In genomic region chrX:71178908-71179307, GRCh38 we compare ENCODE assay signal across 8 cellular contexts.
DNase-seq lines count a peak whose midpoint lies in the region; ATAC-seq and FAIRE-seq lines count a peak whose summit lies in the region.

No MANE protein-coding gene starts in this region.

- no peak for ATAC-seq in GM18498 (IDR thresholded peaks at IDR 0.05; ENCODE audit: unreplicated experiment)

- FAIRE-seq in islet of Langerhans (lab: Jason Lieb, UNC) = peak; percentile 74

- DNase-seq in stimulated activated CD4-positive, alpha-beta T cell treated with anti-CD3 and anti-CD28 coated beads, Interleukin-12 subunit alpha, Interleukin-12 subunit beta, amount 100 ng/mL, for 4 hours = peak; percentile 19
- DNase-seq in stimulated activated CD4-positive, alpha-beta T cell treated with anti-CD3 and anti-CD28 coated beads, Interleukin-1b, Interleukin-23, amount 100 ng/mL, for 48 hours = no peak
- DNase-seq in NCI-H128 (lab: John Stamatoyannopoulos, UW; ENCODE audit: unreplicated experiment) (peak; percentile 9), SW480 (ENCODE audit: low spot score) (peak; percentile 63), brain pericyte (ENCODE audit: low read depth, low spot score) (peak; percentile 20)
- DNase-seq in stimulated activated CD4-positive, alpha-beta T cell treated with anti-CD3 and anti-CD28 coated beads, Interleukin-2, amount 100 ng/mL, for 48 hours = peak; percentile 19 to 44
